ENCODE assay signal across 1 cellular context in the genomic region with DNA sequence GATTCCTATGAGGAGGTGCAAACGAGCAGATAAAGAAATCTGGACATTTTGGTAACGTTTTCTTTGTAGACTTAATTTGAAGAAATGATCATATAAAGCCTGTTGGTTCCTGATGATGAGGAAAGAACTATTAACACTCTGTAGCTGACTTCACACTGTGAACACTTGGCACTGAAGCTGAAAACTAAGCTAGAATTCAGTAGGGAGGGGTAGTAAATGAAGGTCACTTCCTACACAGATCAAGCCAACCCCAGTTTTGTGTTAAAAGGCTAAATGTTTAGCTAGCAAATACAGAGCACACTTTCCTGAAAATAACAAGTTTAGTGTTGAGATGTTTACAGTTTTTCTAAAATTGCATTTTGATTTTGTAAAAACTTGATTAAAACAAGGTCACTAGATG.
TF ChIP-seq lines count a peak whose summit lies in the region.

No MANE protein-coding gene starts in this region.

TF ChIP-seq in HCT116, 20 proteins besides CTCF, POLR2A, EP300 and RAD21 (continued from another document):
- no peak for TF ChIP-seq EGR1 (IDR thresholded peaks at IDR 0.05; ENCODE audit: low read depth)
